In genomic region chr12:53211476-53212381, GRCh38 we compare ENCODE assay signal across 10 cellular contexts. TPM values are rescaled to one million over a fixed set of nuclear protein-coding genes. Genes with fewer than 3 reads are reported as not detected.
DNase-seq lines count a peak whose midpoint lies in the region; ATAC-seq and TF ChIP-seq lines count a peak whose summit lies in the region.
"Had no signal": no experiment of that assay in that cellular context is flagged by ENCODE, and none has a peak within 500 bp of the region (broad histone marks: within the 10 kb centered on the region; RNA-seq: fewer than 3 reads in every experiment).

No MANE protein-coding gene starts in this region.

- TF ChIP-seq CTCF in HEK293 (tag by site-specific recombination; IDR thresholded peaks at IDR 0.05): peak; percentile 58
- TF ChIP-seq CTCF in activated CD8-positive, alpha-beta T cell treated with anti-CD3 and anti-CD28 coated beads for 36 hours (IDR thresholded peaks at IDR 0.05): peak; percentile 31

- CTCF ChIA-PET in HEK293 (lab: Yijun Ruan, JAX): interaction anchor here (0.5 to 11.6 kb wide), 29 partner anchors 9 to 233 kb away, joined by 3 to 144 read pairs (median 5); partner anchors contain the start of genes AAAS, ESPL1, PFDN5 and SPRYD3
- CTCF ChIA-PET in activated CD8-positive, alpha-beta T cell treated with anti-CD3 and anti-CD28 coated beads for 36 hours (lab: Charles Lee): interaction anchor here (0.6 to 9.7 kb wide), 34 partner anchors 9 to 297 kb away, joined by 3 to 213 read pairs (median 6); partner anchors contain the start of genes AAAS, ESPL1, MYG1 and PFDN5

- no peak overlapping the region for H2BK120ac ChIP-seq in mesendoderm (ENCODE audit: low read depth, low read length)

- no peak overlapping the region for H4K5ac ChIP-seq in mesendoderm (ENCODE audit: low read length)

- DNase-seq in NCI-H146 (lab: John Stamatoyannopoulos, UW) (peak; percentile 21), NCI-H146 treated with DMSO at 0.1 percent for 48 hours (lab: John Stamatoyannopoulos, UW; ENCODE audit: unreplicated experiment) (no peak), mesendoderm (peak; percentile 62), NCI-H226 (no peak)
- peak; percentile 45 for DNase-seq in activated CD8-positive, alpha-beta T cell treated with anti-CD3 and anti-CD28 coated beads for 36 hours
- DNase-seq in activated naive CD4-positive, alpha-beta T cell (lab: John Stamatoyannopoulos, UW): no peak
- DNase-seq: sigmoid colon had no signal

- POLR2A ChIA-PET in HEK293 (lab: Yijun Ruan, JAX): interaction anchor here (1.1 to 1.2 kb wide), 4 partner anchors 9 to 109 kb away, joined by 3 read pairs; partner anchors contain the start of genes AAAS and MYG1
- POLR2A ChIA-PET in activated CD8-positive, alpha-beta T cell treated with anti-CD3 and anti-CD28 coated beads for 36 hours (lab: Charles Lee): interaction anchor here (1.0 to 1.7 kb wide), 3 partner anchors 8 to 133 kb away, joined by 3 to 9 read pairs (median 4); partner anchors contain the start of gene ESPL1

- H3K4me3 ChIP-seq in HEK293 (ENCODE audit: low read depth, low read length): no peak overlapping the region
- H3K4me3 ChIP-seq in mesendoderm (ENCODE audit: low read length): no peak overlapping the region
- H3K4me3 ChIP-seq: sigmoid colon, thoracic aorta had no signal

- H3K9me3 ChIP-seq in HEK293 (ENCODE audit: control insufficient read depth, insufficient read depth, low read depth, low read length): no peaks in the 10 kb centered on the region
- H3K9me3 ChIP-seq: sigmoid colon, thoracic aorta had no signal

- H2BK5ac ChIP-seq in mesendoderm (ENCODE audit: low read length): no peak overlapping the region

- WGBS in mesendoderm (ENCODE audit: extremely low coverage, insufficient coverage, low lambda C conversion rate): no CpG with 5 or more reads among the region's 13 CpGs

- H3K36me3 ChIP-seq in HEK293 (ENCODE audit: control insufficient read depth in 2 of 2, insufficient read depth in 1 of 2, low read length in 2 of 2) (peaks cover 0 to 39% of the 10 kb centered on the region in 2 experiments; a peak in 1 of 3 replicates), mesendoderm (ENCODE audit: control insufficient read depth, insufficient read depth, low read length) (peaks cover 10% of the 10 kb centered on the region)

- H3K27ac ChIP-seq in HEK293 (ENCODE audit: extremely low read depth, low read depth, low read length) (no peak overlapping the region), mesendoderm (ENCODE audit: low read depth, low read length) (no peak overlapping the region)
- H3K27ac ChIP-seq: sigmoid colon, thoracic aorta had no signal

- no peak overlapping the region for H3K9ac ChIP-seq in mesendoderm (ENCODE audit: low read length)

- ATAC-seq in activated CD8-positive, alpha-beta T cell treated with anti-CD3 and anti-CD28 coated beads for 36 hours: no peak
- no peak for ATAC-seq in HG02840 (IDR thresholded peaks at IDR 0.05; ENCODE audit: low FRiP score, unreplicated experiment)

- H3K27me3 Mint-ChIP-seq in activated CD8-positive, alpha-beta T cell treated with anti-CD3 and anti-CD28 coated beads for 36 hours: no peaks in the 10 kb centered on the region

- H3K18ac ChIP-seq in mesendoderm (ENCODE audit: low read length): no peak overlapping the region

- no peak overlapping the region for H3K27ac Mint-ChIP-seq in activated CD8-positive, alpha-beta T cell treated with anti-CD3 and anti-CD28 coated beads for 36 hours

- H3K4me2 ChIP-seq in mesendoderm (ENCODE audit: low read length): no peak overlapping the region

- H3K56ac ChIP-seq in mesendoderm (ENCODE audit: low read length): no peak overlapping the region

- H3K9me3 Mint-ChIP-seq in activated CD8-positive, alpha-beta T cell treated with anti-CD3 and anti-CD28 coated beads for 36 hours: no peaks in the 10 kb centered on the region

- H3K4ac ChIP-seq in mesendoderm (ENCODE audit: low read depth, low read length): no peak overlapping the region

- intact Hi-C loops in activated CD8-positive, alpha-beta T cell treated with anti-CD3 and anti-CD28 coated beads for 36 hours (cut with micrococcal nuclease): loop anchor here (5.0 kb wide), 2 partner anchors 56 to 76 kb away; partner anchors contain the start of gene ESPL1

- H3K4me1 Mint-ChIP-seq in activated CD8-positive, alpha-beta T cell treated with anti-CD3 and anti-CD28 coated beads for 36 hours (ENCODE audit: low read depth): peaks cover 63% of the 10 kb centered on the region

- H2BK15ac ChIP-seq in mesendoderm (replicated peaks; ENCODE audit: low read depth): no peak overlapping the region

- no peak overlapping the region for H3K23ac ChIP-seq in mesendoderm (ENCODE audit: low read length)

- H3K79me1 ChIP-seq in mesendoderm (ENCODE audit: low read length): peaks cover 7% of the 10 kb centered on the region

- H2AK5ac ChIP-seq in mesendoderm (ENCODE audit: low read length): no peak overlapping the region

- no peak overlapping the region for H3K4me3 Mint-ChIP-seq in activated CD8-positive, alpha-beta T cell treated with anti-CD3 and anti-CD28 coated beads for 36 hours

- H3K36me3 Mint-ChIP-seq in activated CD8-positive, alpha-beta T cell treated with anti-CD3 and anti-CD28 coated beads for 36 hours (ENCODE audit: low read depth): peaks cover 28% of the 10 kb centered on the region

- no peaks in the 10 kb centered on the region for H3K79me2 ChIP-seq in mesendoderm (ENCODE audit: control insufficient read depth, insufficient read depth, low read length)

- no peak overlapping the region for H4K8ac ChIP-seq in mesendoderm (ENCODE audit: low read depth, low read length)

- H3K4me1 ChIP-seq in HEK293 (ENCODE audit: control insufficient read depth, insufficient read depth, low read length): no peaks in the 10 kb centered on the region
- H3K4me1 ChIP-seq in mesendoderm (ENCODE audit: control insufficient read depth, low read depth, low read length): peaks cover 31% of the 10 kb centered on the region

- H3K27me3 ChIP-seq in mesendoderm (ENCODE audit: insufficient read depth, low read length, poor library complexity): no peaks in the 10 kb centered on the region
- H3K27me3 ChIP-seq: sigmoid colon had no signal

TF ChIP-seq in HEK293, 187 proteins besides CTCF, POLR2A, EP300 and RAD21 (continues in another document):
- no peak for TF ChIP-seq FEZF1 (tag by site-specific recombination; IDR thresholded peaks at IDR 0.05)
- TF ChIP-seq ZBTB8A (tag by site-specific recombination; IDR thresholded peaks at IDR 0.05): no peak
- no peak for TF ChIP-seq ZNF302 (tag by site-specific recombination; IDR thresholded peaks at IDR 0.05; ENCODE audit: low read depth)
- no peak for TF ChIP-seq ZNF76 (tag by site-specific recombination; IDR thresholded peaks at IDR 0.05; ENCODE audit: borderline replicate concordance, low read depth)
- TF ChIP-seq ZNF501 (tag by site-specific recombination; IDR thresholded peaks at IDR 0.05): no peak
- no peak for TF ChIP-seq ZNF555 (tag by site-specific recombination; conservative IDR thresholded peaks at IDR 0.05)
- TF ChIP-seq ZSCAN23 (tag by site-specific recombination; IDR thresholded peaks at IDR 0.05): no peak
- TF ChIP-seq ZNF513 (tag by site-specific recombination; IDR thresholded peaks at IDR 0.05): no peak
- no peak for TF ChIP-seq ZNF704 (tag by site-specific recombination; IDR thresholded peaks at IDR 0.05)
- no peak for TF ChIP-seq ZFHX2 (tag by site-specific recombination; conservative IDR thresholded peaks at IDR 0.05)

RNA-seq across cellular contexts. Expression of gene ITGB7, which starts 4.7 kb away (rescaled TPM):
- total RNA-seq in activated CD8-positive, alpha-beta T cell treated with anti-CD3 and anti-CD28 coated beads for 36 hours: 100 to 1,000 TPM; 121 to 137 TPM
- 0.49 TPM for polyA plus RNA-seq in mesendoderm (2013, experiment 1 of 2)
- 0.88 TPM for polyA plus RNA-seq in mesendoderm (2013, experiment 2 of 2)

RNA-seq across cellular contexts. Expression of gene RARG, which starts 20.3 kb away (rescaled TPM):
- 10 to 100 TPM; 19.7 to 20.3 TPM for total RNA-seq in activated CD8-positive, alpha-beta T cell treated with anti-CD3 and anti-CD28 coated beads for 36 hours
- polyA plus RNA-seq in mesendoderm (2013, experiment 1 of 2): 28.5 TPM
- 26.2 TPM for polyA plus RNA-seq in mesendoderm (2013, experiment 2 of 2)

RNA-seq across cellular contexts. Expression of gene CSAD, which starts 31.0 kb away (rescaled TPM):
- total RNA-seq in activated CD8-positive, alpha-beta T cell treated with anti-CD3 and anti-CD28 coated beads for 36 hours: 10 to 100 TPM; 13.8 to 18.6 TPM
- 3.2 TPM for polyA plus RNA-seq in mesendoderm (2013, experiment 1 of 2)
- 3.5 TPM for polyA plus RNA-seq in mesendoderm (2013, experiment 2 of 2)

RNA-seq across cellular contexts. Expression of gene ZNF740, which starts 31.2 kb away (rescaled TPM):
- total RNA-seq in activated CD8-positive, alpha-beta T cell treated with anti-CD3 and anti-CD28 coated beads for 36 hours: 10 to 100 TPM; 31.3 to 35.9 TPM
- 6.8 TPM for polyA plus RNA-seq in mesendoderm (2013, experiment 1 of 2)
- polyA plus RNA-seq in mesendoderm (2013, experiment 2 of 2): 7.1 TPM

RNA-seq across cellular contexts. Expression of gene ESPL1, which starts 56.4 kb away (rescaled TPM):
- 10 to 100 TPM; 62.1 to 63.4 TPM for total RNA-seq in activated CD8-positive, alpha-beta T cell treated with anti-CD3 and anti-CD28 coated beads for 36 hours
- polyA plus RNA-seq in mesendoderm (2013, experiment 1 of 2): 16.8 TPM
- 15.4 TPM for polyA plus RNA-seq in mesendoderm (2013, experiment 2 of 2)

Comparison
In these comparisons a context has a peak if more than half of its experiments do, and no peak if none do; other contexts are left out.
1. DNase-seq: peak in NCI-H146 (single experiment), activated CD8-positive, alpha-beta T cell treated with anti-CD3 and anti-CD28 coated beads for 36 hours (single experiment) and mesendoderm (single experiment); none in NCI-H146 treated with DMSO at 0.1 percent for 48 hours (single experiment), activated naive CD4-positive, alpha-beta T cell (0 of 4) and NCI-H226 (single experiment).